Comparison of ENCODE assay signal across 2 cellular contexts in genomic region chr4:40492747-40493146, GRCh38.
TF ChIP-seq lines count a peak whose summit lies in the region.

No MANE protein-coding gene starts in this region.

TF ChIP-seq in K562, 482 proteins besides CTCF, POLR2A, EP300 and RAD21 (continued from another document):
- TF ChIP-seq BHLHE40 (IDR thresholded peaks at IDR 0.05; ENCODE audit: low read length) = no peak

TF ChIP-seq in HepG2, 621 proteins besides CTCF, POLR2A, EP300 and RAD21 (continued from another document):
- TF ChIP-seq RXRB (CRISPR knock-in tag; IDR thresholded peaks at IDR 0.05; ENCODE audit: borderline replicate concordance) = no peak
- TF ChIP-seq ZNF260 (CRISPR knock-in tag; IDR thresholded peaks at IDR 0.05; ENCODE audit: borderline replicate concordance, low read depth) = no peak
- no peak for TF ChIP-seq EEA1 (CRISPR knock-in tag; IDR thresholded peaks at IDR 0.05; ENCODE audit: borderline replicate concordance)
- no peak for TF ChIP-seq ZNF44 (CRISPR knock-in tag; IDR thresholded peaks at IDR 0.05)
- TF ChIP-seq ZNF101 (CRISPR knock-in tag; IDR thresholded peaks at IDR 0.05; ENCODE audit: borderline replicate concordance, low read depth) = no peak
- TF ChIP-seq TEF (CRISPR knock-in tag; IDR thresholded peaks at IDR 0.05) = no peak
- no peak for TF ChIP-seq TGIF2 (CRISPR knock-in tag; IDR thresholded peaks at IDR 0.05)
- no peak for TF ChIP-seq PAX8 (CRISPR knock-in tag; IDR thresholded peaks at IDR 0.05; ENCODE audit: borderline replicate concordance)
- no peak for TF ChIP-seq ZNF367 (CRISPR knock-in tag; IDR thresholded peaks at IDR 0.05; ENCODE audit: borderline replicate concordance)
